ENCODE assay signal across 34 cellular contexts in the genomic region with DNA sequence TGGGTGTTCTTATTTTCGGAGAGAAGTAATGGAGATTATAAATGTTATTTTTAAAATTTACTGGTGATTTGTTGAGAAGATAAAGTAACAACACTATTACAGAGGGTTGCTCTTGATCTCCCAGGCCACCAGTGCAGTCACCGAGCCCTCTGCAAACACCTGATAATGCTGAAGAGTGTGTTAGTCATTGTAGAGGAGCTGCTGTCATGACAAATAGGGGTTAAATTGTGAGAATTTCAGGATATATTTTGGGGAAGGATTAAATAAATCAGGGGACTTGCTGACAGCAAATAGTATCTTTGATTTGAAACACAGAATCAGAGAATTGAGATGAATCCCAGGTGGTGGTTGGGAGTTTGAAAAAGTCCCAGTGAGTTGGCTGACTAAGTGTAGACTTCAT. TPM values are rescaled to one million over a fixed set of nuclear protein-coding genes. Genes with fewer than 3 reads are reported as not detected.
"Had no signal": no experiment of that assay in that cellular context is flagged by ENCODE, and none has a peak within 500 bp of the region (broad histone marks: within the 10 kb centered on the region; RNA-seq: fewer than 3 reads in every experiment).

No MANE protein-coding gene starts in this region.

- H3K36me3 ChIP-seq: ascending aorta, cardiac muscle cell, WERI-Rb-1 had no signal

- H3K4me1 ChIP-seq: ascending aorta had no signal

- FAIRE-seq: bronchial epithelial cell, TTC549 had no signal

- H3K9me3 ChIP-seq: ascending aorta had no signal

- DNase-seq: activated CD4-positive, alpha-beta memory T cell treated with anti-CD3 and anti-CD28 coated beads, Interleukin-2, amount 10 ng/mL, durations not matched to agents 7 days and 5 days; activated CD4-positive, alpha-beta T cell treated with anti-CD3 and anti-CD28 coated beads for 1 hour; activated CD4-positive, alpha-beta T cell treated with anti-CD3 and anti-CD28 coated beads for 36 hours; activated CD4-positive, alpha-beta T cell treated with anti-CD3 and anti-CD28 coated beads for 48 hours; activated CD4-positive, alpha-beta T cell treated with anti-CD3 and anti-CD28 coated beads, Interleukin-2, amount 10 ng/mL, durations not matched to agents 7 days and 5 days; activated CD4-positive, alpha-beta T cell treated with anti-CD3 and anti-CD28 coated beads, Interleukin-2, amount 50 U/mL, for 48 hours; activated CD4-positive, CD25-positive, alpha-beta regulatory T cell; activated CD8-positive, alpha-beta memory T cell treated with anti-CD3 and anti-CD28 coated beads for 24 hours; activated CD8-positive, alpha-beta memory T cell treated with anti-CD3 and anti-CD28 coated beads, Interleukin-2, amount 10 ng/mL, durations not matched to agents 7 days and 5 days; activated CD8-positive, alpha-beta memory T cell treated with anti-CD3 and anti-CD28 coated beads, Interleukin-2, amount 50 U/mL, for 48 hours; activated CD8-positive, alpha-beta T cell treated with anti-CD3 and anti-CD28 coated beads, Interleukin-2, amount 10 ng/mL, durations not matched to agents 7 days and 5 days; activated effector memory CD4-positive, alpha-beta T cell treated with Interleukin-2 at 50 U/mL for 16 hours; activated gamma-delta T cell; activated naive CD4-positive, alpha-beta T cell treated with anti-CD3 and anti-CD28 coated beads, Interleukin-2, amount 10 ng/mL, durations not matched to agents 7 days and 5 days; activated naive CD4-positive, alpha-beta T cell treated with Interleukin-2 at 50 U/mL for 16 hours; activated naive CD8-positive, alpha-beta T cell treated with anti-CD3 and anti-CD28 coated beads, Interleukin-2, amount 10 ng/mL, durations not matched to agents 7 days and 5 days; activated naive CD8-positive, alpha-beta T cell treated with anti-CD3 and anti-CD28 coated beads, Interleukin-2, amount 50 U/mL, for 24 hours; activated T-cell treated with anti-CD3 and anti-CD28 coated beads, Interleukin-2, amount 50 U/mL, for 24 hours; activated T-cell treated with anti-CD3 and anti-CD28 coated beads, Interleukin-2, amount 50 U/mL, for 48 hours; amygdala; anterior cingulate cortex; central memory CD4-positive, alpha-beta T cell; T-helper 1 cell; T-helper 2 cell; T-helper 9 cell; WERI-Rb-1 had no signal

- H3K27ac ChIP-seq: ascending aorta, cardiac muscle cell, WERI-Rb-1 had no signal

- H3K4me3 ChIP-seq: ascending aorta, cardiac muscle cell had no signal

- H3K27me3 ChIP-seq: ascending aorta had no signal

- ATAC-seq: activated CD4-positive, alpha-beta T cell treated with anti-CD3 and anti-CD28 coated beads for 36 hours; activated CD4-positive, CD25-positive, alpha-beta regulatory T cell treated with anti-CD3 and anti-CD28 coated beads, Interleukin-2, amount 50 U/mL, for 24 hours; activated CD8-positive, alpha-beta memory T cell treated with anti-CD3 and anti-CD28 coated beads, Interleukin-2, amount 10 ng/mL, durations not matched to agents 7 days and 5 days; activated CD8-positive, alpha-beta T cell treated with anti-CD3 and anti-CD28 coated beads, Interleukin-2, amount 10 ng/mL, durations not matched to agents 7 days and 5 days; activated naive CD8-positive, alpha-beta T cell treated with anti-CD3 and anti-CD28 coated beads, Interleukin-2, amount 50 U/mL, for 24 hours; WTC11 had no signal

RNA-seq across cellular contexts. Expression of gene HAND2, which starts 16.7 kb away (rescaled TPM):
- total RNA-seq: activated CD4-positive, alpha-beta memory T cell treated with anti-CD3 and anti-CD28 coated beads, Interleukin-2, amount 10 ng/mL, durations not matched to agents 7 days and 5 days; activated CD4-positive, alpha-beta T cell treated with anti-CD3 and anti-CD28 coated beads for 36 hours; activated CD4-positive, alpha-beta T cell treated with anti-CD3 and anti-CD28 coated beads, Interleukin-2, amount 10 ng/mL, durations not matched to agents 7 days and 5 days; activated CD8-positive, alpha-beta memory T cell treated with anti-CD3 and anti-CD28 coated beads, Interleukin-2, amount 10 ng/mL, durations not matched to agents 7 days and 5 days; activated CD8-positive, alpha-beta T cell treated with anti-CD3 and anti-CD28 coated beads, Interleukin-2, amount 10 ng/mL, durations not matched to agents 7 days and 5 days; activated naive CD8-positive, alpha-beta T cell treated with anti-CD3 and anti-CD28 coated beads, Interleukin-2, amount 10 ng/mL, durations not matched to agents 7 days and 5 days; activated T-helper 2 cell treated with anti-CD3 and anti-CD28 coated beads, Interferon-gamma antibody, Interleukin-2, Interleukin-4, amounts not matched to agents 10 μg/mL and 5 μg/mL and 100 μg/mL, durations not matched to agents 14 hours and 24 hours and 36 hours; cerebellum had no signal
